Comparison of ENCODE assay signal across 11 cellular contexts in the genomic region with DNA sequence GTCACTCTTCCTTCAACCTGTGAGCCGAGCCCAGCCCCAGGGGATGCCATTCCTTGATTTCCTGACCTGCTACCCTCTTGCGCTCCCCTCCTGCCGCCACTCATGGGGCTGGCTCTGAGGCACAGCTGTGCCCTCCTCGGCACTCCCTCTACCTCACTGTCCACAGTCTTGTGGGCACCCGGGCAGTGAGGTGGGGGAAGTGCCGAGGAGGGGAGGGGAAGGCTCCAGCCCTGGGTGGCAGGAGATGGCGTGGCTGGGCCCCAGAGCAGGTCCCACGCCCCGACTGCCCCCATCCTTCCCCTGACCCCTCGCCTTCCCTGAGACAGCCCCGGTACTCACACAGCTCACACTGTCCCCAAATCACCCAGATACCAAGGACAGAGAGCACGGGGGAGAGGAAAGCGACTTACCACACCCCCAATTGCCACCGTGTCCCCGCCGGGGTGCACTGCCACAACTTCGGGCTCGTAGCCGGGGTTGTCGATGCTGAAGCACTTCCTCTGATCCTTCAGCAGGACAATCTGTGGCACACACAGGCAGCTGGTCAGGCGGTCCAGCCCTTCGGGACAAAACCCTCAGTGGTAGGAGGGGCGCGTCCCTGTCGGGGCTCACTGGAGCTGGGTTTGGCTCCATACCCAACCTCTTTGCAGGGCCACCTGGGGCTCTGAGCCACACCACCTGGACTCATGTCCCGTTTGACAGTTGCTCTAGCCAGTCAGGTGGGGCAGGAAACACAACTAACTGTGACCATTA. TPM values are rescaled to one million over a fixed set of nuclear protein-coding genes. Genes with fewer than 3 reads are reported as not detected.
DNase-seq lines count a peak whose midpoint lies in the region; TF ChIP-seq lines count a peak whose summit lies in the region.
"Had no signal": no experiment of that assay in that cellular context is flagged by ENCODE, and none has a peak within 500 bp of the region (broad histone marks: within the 10 kb centered on the region; RNA-seq: fewer than 3 reads in every experiment).

No MANE protein-coding gene starts in this region.

- DNase-seq in GM10248 (ENCODE audit: extremely low spot score) (peak; percentile 12), cardiac septum (ENCODE audit: low spot score) (peak; percentile 65), osteocyte (ENCODE audit: extremely low spot score, unreplicated experiment) (no peak), NCI-H345 treated with DMSO at 0.1 percent for 48 hours (lab: John Stamatoyannopoulos, UW; ENCODE audit: unreplicated experiment) (no peak), NCI-H187 treated with DMSO at 0.1 percent for 48 hours (lab: John Stamatoyannopoulos, UW) (no peak), GF-D8 (lab: John Stamatoyannopoulos, UW) (no peak)
- DNase-seq: activated CD4-positive, alpha-beta T cell treated with anti-CD3 and anti-CD28 coated beads for 36 hours; CD4-positive, alpha-beta memory T cell; MG63; NCI-H226 had no signal

- H3K27me3 Mint-ChIP-seq in IgD-negative memory B cell (no peaks in the 10 kb centered on the region), osteocyte (ENCODE audit: unreplicated experiment) (no peaks in the 10 kb centered on the region)
- H3K27me3 Mint-ChIP-seq: activated CD4-positive, alpha-beta T cell treated with anti-CD3 and anti-CD28 coated beads for 36 hours; CD4-positive, alpha-beta memory T cell had no signal

- POLR2A ChIA-PET in GM10248 (lab: Yijun Ruan, JAX), result interaction anchor here (0.5 to 1.2 kb wide), 2 partner anchors 10 to 18 kb away, joined by 3 read pairs; no protein-coding TSS in a partner anchor

- peaks cover 0 to 1% (median 0%) of the 10 kb centered on the region in 3 donors for H3K4me1 Mint-ChIP-seq in IgD-negative memory B cell
- H3K4me1 Mint-ChIP-seq in osteocyte (ENCODE audit: unreplicated experiment), result peaks cover 14% of the 10 kb centered on the region

- H3K36me3 Mint-ChIP-seq in IgD-negative memory B cell (peaks cover 3% of the 10 kb centered on the region), osteocyte (ENCODE audit: unreplicated experiment) (peaks cover 66% of the 10 kb centered on the region)

- peak overlapping the region in 2 of 3 donors; percentile 64 to 67 for H3K27ac Mint-ChIP-seq in IgD-negative memory B cell
- H3K27ac Mint-ChIP-seq in osteocyte (ENCODE audit: unreplicated experiment), result peak overlapping the region; percentile 81
- H3K27ac Mint-ChIP-seq: activated CD4-positive, alpha-beta T cell treated with anti-CD3 and anti-CD28 coated beads for 36 hours had no signal

- intact Hi-C loops in cardiac septum (cut with DNase I), result no loop called here

- CTCF ChIA-PET in GM10248 (lab: Yijun Ruan, JAX), result interaction anchor here (1.4 kb wide), 1 partner anchor 9 kb away, joined by 5 read pairs; no protein-coding TSS in a partner anchor

- H3K4me3 Mint-ChIP-seq in IgD-negative memory B cell (peak overlapping the region in 1 of 4 donors; percentile 54), osteocyte (ENCODE audit: unreplicated experiment) (no peak overlapping the region)
- H3K4me3 Mint-ChIP-seq: activated CD4-positive, alpha-beta T cell treated with anti-CD3 and anti-CD28 coated beads for 36 hours; CD4-positive, alpha-beta memory T cell had no signal

- H3K9me3 Mint-ChIP-seq in IgD-negative memory B cell, result no peaks in the 10 kb centered on the region
- H3K9me3 Mint-ChIP-seq in osteocyte (ENCODE audit: unreplicated experiment), result no peaks in the 10 kb centered on the region
- H3K9me3 Mint-ChIP-seq: CD4-positive, alpha-beta memory T cell had no signal

- TF ChIP-seq CTCF in GM10248 (IDR thresholded peaks at IDR 0.05; ENCODE audit: control extremely low read depth, extremely low read depth, low read depth, missing control alignments) (no peak), osteocyte (IDR thresholded peaks at IDR 0.05) (no peak)

RNA-seq across cellular contexts. Expression of a gene that starts 37.9 kb away (rescaled TPM):
- polyA plus RNA-seq in IgD-negative memory B cell, result 213 TPM
- 245 TPM for total RNA-seq in cardiac septum
- 533 and 537 TPM in 2 replicates for total RNA-seq in osteocyte

RNA-seq across cellular contexts. Expression of a gene that starts 57.4 kb away (rescaled TPM):
- polyA plus RNA-seq in IgD-negative memory B cell, result 0.41 TPM
- total RNA-seq in cardiac septum (5.5 TPM), osteocyte (0.31 and 0.43 TPM in 2 replicates)

Comparison
In these comparisons a context has a peak if more than half of its experiments do, and no peak if none do; other contexts are left out.
1. DNase-seq: peak in GM10248 (single experiment) and cardiac septum (single experiment); none in osteocyte (single experiment), NCI-H345 treated with DMSO at 0.1 percent for 48 hours (single experiment), NCI-H187 treated with DMSO at 0.1 percent for 48 hours (single experiment) and GF-D8 (single experiment).